2 cellular contexts compared by ENCODE assay signal in the genomic region with DNA sequence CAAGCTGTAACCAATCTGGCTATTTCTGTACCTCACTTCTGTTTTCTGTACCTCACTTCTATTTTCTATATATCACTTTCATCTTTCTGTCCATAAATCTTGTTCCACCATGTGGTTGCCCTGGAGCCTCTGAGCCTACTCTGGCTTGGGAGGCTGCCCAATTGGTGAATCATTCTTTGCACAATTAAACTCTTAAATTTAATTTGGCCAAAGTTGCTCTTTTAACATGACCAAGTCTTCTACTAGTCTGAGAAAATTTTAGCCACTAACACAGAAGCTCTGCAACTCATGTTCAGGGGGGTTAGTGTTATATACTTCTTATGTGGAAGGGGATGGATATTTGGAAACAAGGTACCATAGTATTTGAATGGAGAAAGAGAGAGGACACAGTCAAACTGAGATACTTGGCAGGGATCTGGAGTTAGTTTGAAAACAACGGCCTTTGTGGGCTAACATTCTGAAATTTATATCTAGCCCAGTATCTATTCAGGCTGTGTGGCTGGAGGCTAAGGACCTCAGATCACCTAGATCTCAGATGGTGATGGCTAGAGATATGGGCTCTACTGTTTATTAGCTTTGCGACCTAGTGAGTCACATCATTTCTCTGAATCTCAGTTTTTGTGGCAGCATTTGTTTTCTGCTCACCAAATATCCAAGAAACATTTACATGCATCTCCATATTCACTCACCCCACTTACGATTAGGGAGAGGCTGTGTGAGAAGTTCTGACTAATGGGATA.
TF ChIP-seq lines count a peak whose summit lies in the region.

No MANE protein-coding gene starts in this region.

TF ChIP-seq in HCT116, 20 proteins besides CTCF, POLR2A, EP300 and RAD21 (continued from another document):
- TF ChIP-seq, protein P1, sequence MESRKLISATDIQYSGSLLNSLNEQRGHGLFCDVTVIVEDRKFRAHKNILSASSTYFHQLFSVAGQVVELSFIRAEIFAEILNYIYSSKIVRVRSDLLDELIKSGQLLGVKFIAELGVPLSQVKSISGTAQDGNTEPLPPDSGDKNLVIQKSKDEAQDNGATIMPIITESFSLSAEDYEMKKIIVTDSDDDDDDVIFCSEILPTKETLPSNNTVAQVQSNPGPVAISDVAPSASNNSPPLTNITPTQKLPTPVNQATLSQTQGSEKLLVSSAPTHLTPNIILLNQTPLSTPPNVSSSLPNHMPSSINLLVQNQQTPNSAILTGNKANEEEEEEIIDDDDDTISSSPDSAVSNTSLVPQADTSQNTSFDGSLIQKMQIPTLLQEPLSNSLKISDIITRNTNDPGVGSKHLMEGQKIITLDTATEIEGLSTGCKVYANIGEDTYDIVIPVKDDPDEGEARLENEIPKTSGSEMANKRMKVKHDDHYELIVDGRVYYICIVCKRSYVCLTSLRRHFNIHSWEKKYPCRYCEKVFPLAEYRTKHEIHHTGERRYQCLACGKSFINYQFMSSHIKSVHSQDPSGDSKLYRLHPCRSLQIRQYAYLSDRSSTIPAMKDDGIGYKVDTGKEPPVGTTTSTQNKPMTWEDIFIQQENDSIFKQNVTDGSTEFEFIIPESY (IDR thresholded peaks at IDR 0.05; ENCODE audit: extremely low read depth, insufficient replicate concordance, low read length) = no peak
- TF ChIP-seq YY1 (IDR thresholded peaks at IDR 0.05; ENCODE audit: extremely low read depth, insufficient replicate concordance, low read depth, low read length) (no peak), ELF1 (IDR thresholded peaks at IDR 0.05; ENCODE audit: borderline replicate concordance, low read depth) (no peak), EGR1 (IDR thresholded peaks at IDR 0.05; ENCODE audit: low read depth) (no peak)
TF ChIP-seq in HCT116: peak in this region for 0.

TF ChIP-seq in WTC11, 78 proteins besides CTCF, POLR2A, EP300 and RAD21 (continued from another document):
- TF ChIP-seq SMAD3 (CRISPR knock-in tag; IDR thresholded peaks at IDR 0.05; ENCODE audit: borderline replicate concordance) (no peak), ETV6 (CRISPR knock-in tag; IDR thresholded peaks at IDR 0.05) (no peak), KAT7 (CRISPR knock-in tag; IDR thresholded peaks at IDR 0.05; ENCODE audit: borderline replicate concordance) (no peak), FOXP1 (CRISPR knock-in tag; IDR thresholded peaks at IDR 0.05; ENCODE audit: borderline replicate concordance) (no peak), NR3C1 (CRISPR knock-in tag; conservative IDR thresholded peaks at IDR 0.05; ENCODE audit: low read depth) (no peak), FOXK1 (CRISPR knock-in tag; IDR thresholded peaks at IDR 0.05) (no peak), GTF2I (CRISPR knock-in tag; conservative IDR thresholded peaks at IDR 0.05) (no peak)
- TF ChIP-seq, protein P2, sequence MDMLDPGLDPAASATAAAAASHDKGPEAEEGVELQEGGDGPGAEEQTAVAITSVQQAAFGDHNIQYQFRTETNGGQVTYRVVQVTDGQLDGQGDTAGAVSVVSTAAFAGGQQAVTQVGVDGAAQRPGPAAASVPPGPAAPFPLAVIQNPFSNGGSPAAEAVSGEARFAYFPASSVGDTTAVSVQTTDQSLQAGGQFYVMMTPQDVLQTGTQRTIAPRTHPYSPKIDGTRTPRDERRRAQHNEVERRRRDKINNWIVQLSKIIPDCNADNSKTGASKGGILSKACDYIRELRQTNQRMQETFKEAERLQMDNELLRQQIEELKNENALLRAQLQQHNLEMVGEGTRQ (CRISPR knock-in tag; IDR thresholded peaks at IDR 0.05) = no peak
- TF ChIP-seq, protein P3, sequence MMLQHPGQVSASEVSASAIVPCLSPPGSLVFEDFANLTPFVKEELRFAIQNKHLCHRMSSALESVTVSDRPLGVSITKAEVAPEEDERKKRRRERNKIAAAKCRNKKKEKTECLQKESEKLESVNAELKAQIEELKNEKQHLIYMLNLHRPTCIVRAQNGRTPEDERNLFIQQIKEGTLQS (CRISPR knock-in tag; conservative IDR thresholded peaks at IDR 0.05) = no peak
- TF ChIP-seq, protein P4, sequence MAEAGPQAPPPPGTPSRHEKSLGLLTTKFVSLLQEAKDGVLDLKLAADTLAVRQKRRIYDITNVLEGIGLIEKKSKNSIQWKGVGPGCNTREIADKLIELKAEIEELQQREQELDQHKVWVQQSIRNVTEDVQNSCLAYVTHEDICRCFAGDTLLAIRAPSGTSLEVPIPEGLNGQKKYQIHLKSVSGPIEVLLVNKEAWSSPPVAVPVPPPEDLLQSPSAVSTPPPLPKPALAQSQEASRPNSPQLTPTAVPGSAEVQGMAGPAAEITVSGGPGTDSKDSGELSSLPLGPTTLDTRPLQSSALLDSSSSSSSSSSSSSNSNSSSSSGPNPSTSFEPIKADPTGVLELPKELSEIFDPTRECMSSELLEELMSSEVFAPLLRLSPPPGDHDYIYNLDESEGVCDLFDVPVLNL (CRISPR knock-in tag; IDR thresholded peaks at IDR 0.05; ENCODE audit: borderline replicate concordance, low read depth) = no peak
- TF ChIP-seq, protein P5, sequence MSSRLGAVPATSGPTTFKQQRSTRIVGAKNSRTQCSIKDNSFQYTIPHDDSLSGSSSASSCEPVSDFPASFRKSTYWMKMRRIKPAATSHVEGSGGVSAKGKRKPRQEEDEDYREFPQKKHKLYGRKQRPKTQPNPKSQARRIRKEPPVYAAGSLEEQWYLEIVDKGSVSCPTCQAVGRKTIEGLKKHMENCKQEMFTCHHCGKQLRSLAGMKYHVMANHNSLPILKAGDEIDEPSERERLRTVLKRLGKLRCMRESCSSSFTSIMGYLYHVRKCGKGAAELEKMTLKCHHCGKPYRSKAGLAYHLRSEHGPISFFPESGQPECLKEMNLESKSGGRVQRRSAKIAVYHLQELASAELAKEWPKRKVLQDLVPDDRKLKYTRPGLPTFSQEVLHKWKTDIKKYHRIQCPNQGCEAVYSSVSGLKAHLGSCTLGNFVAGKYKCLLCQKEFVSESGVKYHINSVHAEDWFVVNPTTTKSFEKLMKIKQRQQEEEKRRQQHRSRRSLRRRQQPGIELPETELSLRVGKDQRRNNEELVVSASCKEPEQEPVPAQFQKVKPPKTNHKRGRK (CRISPR knock-in tag; IDR thresholded peaks at IDR 0.05; ENCODE audit: borderline replicate concordance) = no peak
- TF ChIP-seq, protein P6, sequence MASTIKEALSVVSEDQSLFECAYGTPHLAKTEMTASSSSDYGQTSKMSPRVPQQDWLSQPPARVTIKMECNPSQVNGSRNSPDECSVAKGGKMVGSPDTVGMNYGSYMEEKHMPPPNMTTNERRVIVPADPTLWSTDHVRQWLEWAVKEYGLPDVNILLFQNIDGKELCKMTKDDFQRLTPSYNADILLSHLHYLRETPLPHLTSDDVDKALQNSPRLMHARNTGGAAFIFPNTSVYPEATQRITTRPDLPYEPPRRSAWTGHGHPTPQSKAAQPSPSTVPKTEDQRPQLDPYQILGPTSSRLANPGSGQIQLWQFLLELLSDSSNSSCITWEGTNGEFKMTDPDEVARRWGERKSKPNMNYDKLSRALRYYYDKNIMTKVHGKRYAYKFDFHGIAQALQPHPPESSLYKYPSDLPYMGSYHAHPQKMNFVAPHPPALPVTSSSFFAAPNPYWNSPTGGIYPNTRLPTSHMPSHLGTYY (CRISPR knock-in tag; IDR thresholded peaks at IDR 0.05) = no peak
